Comparison of ENCODE assay signal across 24 cellular contexts in genomic region chr7:14896461-14896860, GRCh38. TPM values are rescaled to one million over a fixed set of nuclear protein-coding genes. Genes with fewer than 3 reads are reported as not detected.
"Had no signal": no experiment of that assay in that cellular context is flagged by ENCODE, and none has a peak within 500 bp of the region (broad histone marks: within the 10 kb centered on the region; RNA-seq: fewer than 3 reads in every experiment).

No MANE protein-coding gene starts in this region.

- H3K9me3 ChIP-seq: MG63, SJCRH30 had no signal

- H3K4me3 ChIP-seq: MG63, SJCRH30 had no signal

- ATAC-seq: Panc1, PC-3, Right ventricle myocardium inferior, SK-N-SH treated with all-trans-retinoic acid at 6 μM for 48 hours had no signal

- H3K36me3 ChIP-seq: MG63, SJCRH30 had no signal

- H3K27ac ChIP-seq: SJCRH30 had no signal

- H3K27me3 ChIP-seq: MG63, SJCRH30 had no signal

- DNase-seq: IMR-90, Karpas-422, KG1, MG63, NCI-H1092, NCI-H1105 treated with DMSO at 0.1 percent for 48 hours, NCI-H1417 treated with DMSO at 0.1 percent for 48 hours, NCI-H146, NCI-H1694 treated with DMSO at 0.1 percent for 48 hours, NCI-H1930, NCI-H2107, NCI-H226, NCI-H446, NCI-H510A, NCI-H524 treated with DMSO at 0.1 percent for 48 hours, NCI-H774, PC-3, SHP77 treated with DMSO at 0.1 percent for 48 hours, SJCRH30 had no signal

- H3K4me1 ChIP-seq: SJCRH30 had no signal

RNA-seq across cellular contexts. Expression of gene DGKB, which starts 6.1 kb away (rescaled TPM):
- total RNA-seq: IMR-90, OCI-LY7, RPMI7951 had no signal
- polyA plus RNA-seq: IMR-90 had no signal
